In genomic region chr20:38859857-38860256, GRCh38 we compare ENCODE assay signal across 1 cellular context. TPM values are rescaled to one million over a fixed set of nuclear protein-coding genes. Genes with fewer than 3 reads are reported as not detected.
"Had no signal": no experiment of that assay in that cellular context is flagged by ENCODE, and none has a peak within 500 bp of the region (broad histone marks: within the 10 kb centered on the region; RNA-seq: fewer than 3 reads in every experiment).

No MANE protein-coding gene starts in this region.

RNA-seq across cellular contexts. Expression of gene PPP1R16B, which starts 54.4 kb away (rescaled TPM):
- polyA plus RNA-seq: keratinocyte had no signal
